ENCODE assay signal across 8 cellular contexts in genomic region chr20:57618091-57618765, GRCh38. TPM values are rescaled to one million over a fixed set of nuclear protein-coding genes. Genes with fewer than 3 reads are reported as not detected.
DNase-seq lines count a peak whose midpoint lies in the region; ATAC-seq, FAIRE-seq and TF ChIP-seq lines count a peak whose summit lies in the region.

No MANE protein-coding gene starts in this region.

- no peaks in the 10 kb centered on the region for H3K9me3 Mint-ChIP-seq in activated naive CD4-positive, alpha-beta T cell treated with anti-CD3 and anti-CD28 coated beads for 36 hours
- no peaks in the 10 kb centered on the region for H3K9me3 Mint-ChIP-seq in stimulated activated naive CD8-positive, alpha-beta T cell treated with anti-CD3 and anti-CD28 coated beads, Interleukin-15, amount 100 ng/mL, for 72 hours

- 0 out of 2 replicates have a peak overlapping the region, but pooled peaks have one; percentile 39 for H2BK12ac ChIP-seq in H1 (ENCODE audit: low read depth, low read length)

- no peak overlapping the region for H3K18ac ChIP-seq in H1 (ENCODE audit: extremely low read depth, low read length)

- no peak for TF ChIP-seq RAD21 in H1 (IDR thresholded peaks at IDR 0.05 in 1 of 2, conservative IDR thresholded peaks at IDR 0.05 in 1 of 2; ENCODE audit: low read depth in 2 of 2, low read length in 2 of 2)

- no peak overlapping the region for H2BK120ac ChIP-seq in H1 (replicated peaks; ENCODE audit: low read depth, low read length)

- no peak overlapping the region for H3K14ac ChIP-seq in H1 (ENCODE audit: insufficient read length)

- H3K27me3 Mint-ChIP-seq in activated naive CD4-positive, alpha-beta T cell treated with anti-CD3 and anti-CD28 coated beads for 36 hours (ENCODE audit: low read depth), result no peaks in the 10 kb centered on the region
- H3K27me3 Mint-ChIP-seq in stimulated activated naive CD8-positive, alpha-beta T cell treated with anti-CD3 and anti-CD28 coated beads, Interleukin-15, amount 100 ng/mL, for 72 hours, result no peaks in the 10 kb centered on the region

- TF ChIP-seq EP300 in H1 (IDR thresholded peaks at IDR 0.05; ENCODE audit: borderline replicate concordance in 1 of 2, low read depth in 2 of 2, low read length in 2 of 2), result no peak

- peaks cover 65% of the 10 kb centered on the region for H3K4me1 Mint-ChIP-seq in activated naive CD4-positive, alpha-beta T cell treated with anti-CD3 and anti-CD28 coated beads for 36 hours (ENCODE audit: low read depth)
- peaks cover 81% of the 10 kb centered on the region for H3K4me1 Mint-ChIP-seq in stimulated activated naive CD8-positive, alpha-beta T cell treated with anti-CD3 and anti-CD28 coated beads, Interleukin-15, amount 100 ng/mL, for 72 hours

- no peak overlapping the region for H3K23ac ChIP-seq in H1 (ENCODE audit: insufficient read length)

- no peak overlapping the region for H2BK20ac ChIP-seq in H1 (ENCODE audit: low read length)

- no peaks in the 10 kb centered on the region for H3K79me2 ChIP-seq in H1 (ENCODE audit: control insufficient read depth in 1 of 2, insufficient read depth in 2 of 2, low read length in 2 of 2)

- H2AFZ ChIP-seq in H1 (ENCODE audit: low read length), result no peak overlapping the region

- H4K91ac ChIP-seq in H1 (replicated peaks; ENCODE audit: insufficient read length, low read length), result no peak overlapping the region

- peak overlapping the region; percentile 91 for H3K27ac Mint-ChIP-seq in activated naive CD4-positive, alpha-beta T cell treated with anti-CD3 and anti-CD28 coated beads for 36 hours
- peak overlapping the region in 1 of 2 donors; percentile 49 for H3K27ac Mint-ChIP-seq in stimulated activated naive CD8-positive, alpha-beta T cell treated with anti-CD3 and anti-CD28 coated beads, Interleukin-15, amount 100 ng/mL, for 72 hours

- no peaks in the 10 kb centered on the region for H4K20me1 ChIP-seq in H1 (replicated peaks in 1 of 2; ENCODE audit: control insufficient read depth in 1 of 2, insufficient read depth in 2 of 2, low read length in 2 of 2)

- intact Hi-C loops in activated naive CD4-positive, alpha-beta T cell treated with anti-CD3 and anti-CD28 coated beads for 36 hours (cut with micrococcal nuclease), result loop anchor here (2.0 to 10.0 kb wide), 5 partner anchors 17 to 1203 kb away; partner anchors contain the start of genes CASS4 and STX16

- H3K4me3 Mint-ChIP-seq in activated naive CD4-positive, alpha-beta T cell treated with anti-CD3 and anti-CD28 coated beads for 36 hours, result peak overlapping the region; percentile 63
- H3K4me3 Mint-ChIP-seq in stimulated activated naive CD8-positive, alpha-beta T cell treated with anti-CD3 and anti-CD28 coated beads, Interleukin-15, amount 100 ng/mL, for 72 hours, result peak overlapping the region; percentile 56 to 73

- ATAC-seq in stimulated activated naive CD8-positive, alpha-beta T cell treated with anti-CD3 and anti-CD28 coated beads, Interleukin-15, amount 100 ng/mL, for 72 hours, result no peak
- ATAC-seq in GM21526 (IDR thresholded peaks at IDR 0.05; ENCODE audit: low FRiP score, unreplicated experiment), result no peak

- H3K4me3 ChIP-seq in H1 (ENCODE audit: extremely low read depth in 1 of 4, insufficient read depth in 2 of 4, low read depth in 3 of 4, low read length in 4 of 4), result no peak overlapping the region

- peak; percentile 76 for DNase-seq in activated naive CD4-positive, alpha-beta T cell treated with anti-CD3 and anti-CD28 coated beads for 36 hours
- no peak for DNase-seq in activated naive CD4-positive, alpha-beta T cell (lab: John Stamatoyannopoulos, UW)
- DNase-seq in RWPE1 (ENCODE audit: low spot score) (peak; percentile 81), H1 (ENCODE audit: low read depth in 1 of 2, low spot score in 2 of 2) (peak in 1 of 2 experiments; percentile 31), hepatic stellate cell (ENCODE audit: low spot score) (no peak), GOT3 (lab: John Stamatoyannopoulos, UW) (no peak)
- peak in 1 of 2 donors; percentile 36 for DNase-seq in stimulated activated naive CD8-positive, alpha-beta T cell treated with anti-CD3 and anti-CD28 coated beads, Interleukin-15, amount 100 ng/mL, for 72 hours

- POLR2A ChIA-PET in RWPE1 (lab: Yijun Ruan, JAX; ENCODE audit: low non-redundant PET), result interaction anchor here (1.1 kb wide), 1 partner anchor 110 kb away, joined by 3 read pairs; no protein-coding TSS in a partner anchor
- POLR2A ChIA-PET in H1 (lab: Charles Lee; ENCODE audit: partially characterized antibody), result no interaction called here

- H3K4ac ChIP-seq in H1 (replicated peaks; ENCODE audit: insufficient read length, low read depth, low read length), result no peak overlapping the region

- H4K5ac ChIP-seq in H1 (ENCODE audit: insufficient read length, low read depth, low read length), result no peak overlapping the region

- no peak for TF ChIP-seq CTCF in RWPE1 (conservative IDR thresholded peaks at IDR 0.05; ENCODE audit: low read depth)
- TF ChIP-seq CTCF in H1 (IDR thresholded peaks at IDR 0.05; ENCODE audit: control extremely low read depth in 1 of 3, insufficient read depth in 1 of 3, low read depth in 1 of 3, low read length in 3 of 3), result no peak

- 87% methylated on average over 12 of the region's 14 CpGs; no CpG with 5 or more reads in 1 of the 2 experiments for WGBS in H1 (ENCODE audit: extremely low coverage in 1 of 2, insufficient coverage in 1 of 2, insufficient read length in 1 of 2, insufficient replicate concordance in 2 of 2, low coverage in 1 of 2, low lambda C conversion rate in 2 of 2, missing lambda C conversion rate in 1 of 2), 2 experiments

- H3K23me2 ChIP-seq in H1 (ENCODE audit: low read depth, low read length), result no peaks in the 10 kb centered on the region

- H2BK15ac ChIP-seq in H1 (ENCODE audit: low read length), result no peak overlapping the region

- no peak overlapping the region for H3K4me2 ChIP-seq in H1 (ENCODE audit: insufficient read depth in 1 of 2, low read depth in 2 of 2, low read length in 2 of 2)

- 0 out of 2 replicates have a peak overlapping the region, but pooled peaks have one; percentile 23 for H4K8ac ChIP-seq in H1 (ENCODE audit: extremely low read depth, insufficient read depth, low read length)

- H2AK5ac ChIP-seq in H1 (ENCODE audit: low read depth, low read length), result no peak overlapping the region

- H3K36me3 Mint-ChIP-seq in activated naive CD4-positive, alpha-beta T cell treated with anti-CD3 and anti-CD28 coated beads for 36 hours (ENCODE audit: low read depth), result peaks cover 6% of the 10 kb centered on the region

- H3K9me3 ChIP-seq in H1 (ENCODE audit: insufficient read depth in 2 of 2, low read depth in 1 of 2, low read length in 1 of 2), result no peaks in the 10 kb centered on the region

- H3K9ac ChIP-seq in H1 (replicated peaks in 1 of 4; ENCODE audit: extremely low read depth in 1 of 4, low read depth in 3 of 4, low read length in 3 of 4), result no peak overlapping the region

- no peaks in the 10 kb centered on the region for H3K79me1 ChIP-seq in H1 (ENCODE audit: low read depth, low read length)

- TF ChIP-seq POLR2A in H1 (IDR thresholded peaks at IDR 0.05; ENCODE audit: control extremely low read depth in 1 of 2, low read depth in 2 of 2, low read length in 2 of 2), result no peak

- no peak overlapping the region for H3K56ac ChIP-seq in H1 (replicated peaks; ENCODE audit: insufficient read length, low read depth, low read length)

- FAIRE-seq in H1 (lab: Jason Lieb, UNC), result no peak

- no peaks in the 10 kb centered on the region for H3K4me1 ChIP-seq in H1 (replicated peaks in 1 of 4; ENCODE audit: control insufficient read depth in 3 of 4, insufficient read depth in 4 of 4, low read length in 3 of 4)

- no peaks in the 10 kb centered on the region for H3K27me3 ChIP-seq in H1 (replicated peaks in 1 of 4; ENCODE audit: control insufficient read depth in 3 of 4, extremely low read depth in 1 of 4, insufficient read depth in 3 of 4, low read length in 3 of 4)

- H2BK5ac ChIP-seq in H1 (ENCODE audit: low read depth, low read length), result no peak overlapping the region

- no peaks in the 10 kb centered on the region for H3K36me3 ChIP-seq in H1 (ENCODE audit: control insufficient read depth in 2 of 4, insufficient read depth in 4 of 4, low read length in 3 of 4)

- H3K27ac ChIP-seq in RWPE1, result no peak overlapping the region
- H3K27ac ChIP-seq in H1 (ENCODE audit: low read depth, low read length), result no peak overlapping the region

- CTCF ChIA-PET in activated naive CD4-positive, alpha-beta T cell treated with anti-CD3 and anti-CD28 coated beads for 36 hours (lab: Charles Lee), result interaction anchor here (0.6 to 2.2 kb wide), 5 partner anchors 16 to 120 kb away, joined by 3 to 7 read pairs (median 5); no protein-coding TSS in a partner anchor
- CTCF ChIA-PET in RWPE1 (lab: Yijun Ruan, JAX), result interaction anchor here (0.6 to 2.7 kb wide), 4 partner anchors 14 to 562 kb away, joined by 3 to 7 read pairs (median 4); no protein-coding TSS in a partner anchor
- CTCF ChIA-PET in H1 (lab: Charles Lee; ENCODE audit: partially characterized antibody), result interaction anchor here (0.7 to 2.6 kb wide), 6 partner anchors 9 to 541 kb away, joined by 3 to 9 read pairs (median 4); no protein-coding TSS in a partner anchor

TF ChIP-seq in H1, 55 proteins besides CTCF, POLR2A, EP300 and RAD21 (continues in another document):
- TF ChIP-seq POU5F1 (IDR thresholded peaks at IDR 0.05; ENCODE audit: low read depth, low read length) (no peak), ZNF274 (IDR thresholded peaks at IDR 0.05; ENCODE audit: borderline replicate concordance, extremely low read depth, low read length) (no peak)

RNA-seq across cellular contexts. Expression of gene ZBP1, which starts 2.0 kb away (rescaled TPM):
- total RNA-seq in activated naive CD4-positive, alpha-beta T cell treated with anti-CD3 and anti-CD28 coated beads for 36 hours, result under 1 TPM in 1 of 2 experiments, not detected in 1; 0.14 TPM
- not detected in 2 replicates for total RNA-seq in H1 (2021; fragmentation: NEBNext Ultra II Directional; extraction: Animal tissue kit (Norgen Biotek cat#: 25700))
- polyA plus RNA-seq in H1 (2011; rRNA removed), result not detected in 2 replicates
- not detected for polyA plus RNA-seq in H1 (2011; cell fraction: cytosol; rRNA removed)
- not detected for polyA plus RNA-seq in H1 (2011; cell fraction: nucleus; rRNA removed)
- polyA plus RNA-seq in H1 (2012, experiment 1 of 2), result not detected in 4 replicates
- not detected for polyA plus RNA-seq in H1 (2012, experiment 2 of 2)
- polyA plus RNA-seq in H1 (2013, experiment 1 of 2), result not detected
- polyA plus RNA-seq in H1 (2013, experiment 2 of 2), result not detected
- polyA minus RNA-seq in H1 (2011; rRNA and poly(A)+ RNA removed), result not detected in 2 replicates
- polyA minus RNA-seq in H1 (2011; cell fraction: cytosol; rRNA and poly(A)+ RNA removed), result not detected
- polyA minus RNA-seq in H1 (2011; cell fraction: nucleus; rRNA and poly(A)+ RNA removed), result not detected

RNA-seq across cellular contexts. Expression of gene PCK1, which starts 57.3 kb away (rescaled TPM):
- not detected for total RNA-seq in activated naive CD4-positive, alpha-beta T cell treated with anti-CD3 and anti-CD28 coated beads for 36 hours
- not detected in 2 replicates for total RNA-seq in H1 (2021; fragmentation: NEBNext Ultra II Directional; extraction: Animal tissue kit (Norgen Biotek cat#: 25700))
- polyA plus RNA-seq in H1 (2011; rRNA removed), result not detected in 2 replicates
- 0.05 TPM for polyA plus RNA-seq in H1 (2011; cell fraction: cytosol; rRNA removed)
- polyA plus RNA-seq in H1 (2011; cell fraction: nucleus; rRNA removed), result 0.09 TPM
- polyA plus RNA-seq in H1 (2012, experiment 1 of 2), result not detected in 4 replicates
- not detected for polyA plus RNA-seq in H1 (2012, experiment 2 of 2)
- not detected for polyA plus RNA-seq in H1 (2013, experiment 1 of 2)
- not detected for polyA plus RNA-seq in H1 (2013, experiment 2 of 2)
- polyA minus RNA-seq in H1 (2011; rRNA and poly(A)+ RNA removed), result not detected in 2 replicates
- not detected for polyA minus RNA-seq in H1 (2011; cell fraction: cytosol; rRNA and poly(A)+ RNA removed)
- not detected for polyA minus RNA-seq in H1 (2011; cell fraction: nucleus; rRNA and poly(A)+ RNA removed)

Comparison
In these comparisons a context has a peak if more than half of its experiments do, and no peak if none do; other contexts are left out.
1. DNase-seq: peak in activated naive CD4-positive, alpha-beta T cell treated with anti-CD3 and anti-CD28 coated beads for 36 hours (single experiment) and RWPE1 (single experiment); none in activated naive CD4-positive, alpha-beta T cell (0 of 4), hepatic stellate cell (single experiment) and GOT3 (single experiment).